Comparison of ENCODE assay signal across 28 cellular contexts in genomic region chr14:22761734-22762133, GRCh38.
"Had no signal": no experiment of that assay in that cellular context is flagged by ENCODE, and none has a peak within 500 bp of the region (broad histone marks: within the 10 kb centered on the region; RNA-seq: fewer than 3 reads in every experiment).

No MANE protein-coding gene starts in this region.

- H3K27ac Mint-ChIP-seq: stimulated activated memory B cell treated with anti-CD40 and anti-IgM and Interleukin-4, amounts not matched to agents 10 μg/mL and 1 μg/mL and 100 μg/mL, for 72 hours; stimulated activated naive B cell treated with anti-CD40 and anti-IgM and Interleukin-4, amounts not matched to agents 10 μg/mL and 1 μg/mL and 100 μg/mL, for 72 hours; stimulated activated naive CD8-positive, alpha-beta T cell treated with anti-CD3 and anti-CD28 coated beads, Interleukin-15, Interleukin-2, amounts not matched to agents 100 ng/mL and 50 ng/mL, for 24 hours; type B pancreatic cell had no signal

- H3K36me3 ChIP-seq: suprapubic skin, thoracic aorta, thyroid gland, transverse colon, upper lobe of left lung, upper lobe of right lung, uterus had no signal

- H3K27ac ChIP-seq: stomach, suprapubic skin, testis, thoracic aorta, thyroid gland, tibial artery, tibial nerve, transverse colon, upper lobe of left lung, upper lobe of right lung, uterus, vagina had no signal

- H3K27me3 ChIP-seq: stomach, suprapubic skin, testis, thyroid gland, tibial artery, tibial nerve, transverse colon, upper lobe of left lung, upper lobe of right lung, uterus, vagina had no signal

- FAIRE-seq: urothelium cell line had no signal

- DNase-seq: stimulated activated CD4-positive, alpha-beta T cell treated with anti-CD3 and anti-CD28 coated beads, Interleukin-2, amount 100 ng/mL, for 24 hours; stimulated activated CD4-positive, alpha-beta T cell treated with anti-CD3 and anti-CD28 coated beads, Interleukin-2, amount 100 ng/mL, for 48 hours; stimulated activated CD4-positive, alpha-beta T cell treated with anti-CD3 and anti-CD28 coated beads, Interleukin-4, amount 100 ng/mL, for 1 hour; stimulated activated CD4-positive, alpha-beta T cell treated with anti-CD3 and anti-CD28 coated beads, Interleukin-4, amount 100 ng/mL, for 24 hours; stimulated activated CD4-positive, alpha-beta T cell treated with anti-CD3 and anti-CD28 coated beads, Interleukin-4, amount 100 ng/mL, for 4 hours; stimulated activated CD8-positive, alpha-beta memory T cell treated with anti-CD3 and anti-CD28 coated beads, Interleukin-4, amount 100 ng/mL, for 48 hours; stimulated activated naive B cell treated with anti-CD40 and anti-IgM and Interleukin-4, amounts not matched to agents 10 μg/mL and 1 μg/mL and 100 μg/mL, for 72 hours; stimulated activated naive CD4-positive, alpha-beta T cell; stimulated activated naive CD4-positive, alpha-beta T cell treated with Interleukin-2 at 50 U/mL for 16 hours; stimulated activated naive CD8-positive, alpha-beta T cell treated with anti-CD3 and anti-CD28 coated beads, Interleukin-15, amount 100 ng/mL, for 72 hours; stimulated activated naive CD8-positive, alpha-beta T cell treated with anti-CD3 and anti-CD28 coated beads, Interleukin-15, Interleukin-2, amounts not matched to agents 100 U/mL and 50 U/mL, for 24 hours; stomach; testis; thyroid gland; transverse colon; trophoblast cell; upper lobe of left lung; upper lobe of right lung; uterus had no signal

- H3K9me3 ChIP-seq: testis, thyroid gland, uterus had no signal

- H3K9me3 Mint-ChIP-seq: stimulated activated memory B cell treated with anti-CD40 and anti-IgM and Interleukin-4, amounts not matched to agents 10 μg/mL and 1 μg/mL and 100 μg/mL, for 72 hours had no signal

- H3K4me1 ChIP-seq: uterus had no signal

- H3K27me3 Mint-ChIP-seq: stimulated activated memory B cell treated with anti-CD40 and anti-IgM and Interleukin-4, amounts not matched to agents 10 μg/mL and 1 μg/mL and 100 μg/mL, for 72 hours; stimulated activated naive B cell treated with anti-CD40 and anti-IgM and Interleukin-4, amounts not matched to agents 10 μg/mL and 1 μg/mL and 100 μg/mL, for 72 hours; stimulated activated naive CD8-positive, alpha-beta T cell treated with anti-CD3 and anti-CD28 coated beads, Interleukin-15, amount 100 ng/mL, for 72 hours; stimulated activated naive CD8-positive, alpha-beta T cell treated with anti-CD3 and anti-CD28 coated beads, Interleukin-15, Interleukin-2, amounts not matched to agents 100 ng/mL and 50 ng/mL, for 24 hours; type B pancreatic cell had no signal

- H3K4me3 Mint-ChIP-seq: stimulated activated memory B cell treated with anti-CD40 and anti-IgM and Interleukin-4, amounts not matched to agents 10 μg/mL and 1 μg/mL and 100 μg/mL, for 72 hours; stimulated activated naive B cell treated with anti-CD40 and anti-IgM and Interleukin-4, amounts not matched to agents 10 μg/mL and 1 μg/mL and 100 μg/mL, for 72 hours; stimulated activated naive CD8-positive, alpha-beta T cell treated with anti-CD3 and anti-CD28 coated beads, Interleukin-15, amount 100 ng/mL, for 72 hours; stimulated activated naive CD8-positive, alpha-beta T cell treated with anti-CD3 and anti-CD28 coated beads, Interleukin-15, Interleukin-2, amounts not matched to agents 100 ng/mL and 50 ng/mL, for 24 hours; type B pancreatic cell had no signal

- ATAC-seq: stimulated activated memory B cell treated with anti-CD40 and anti-IgM and Interleukin-4, amounts not matched to agents 10 μg/mL and 1 μg/mL and 100 μg/mL, for 72 hours; stimulated activated naive B cell treated with anti-CD40 and anti-IgM and Interleukin-4, amounts not matched to agents 10 μg/mL and 1 μg/mL and 100 μg/mL, for 72 hours; stimulated activated naive CD8-positive, alpha-beta T cell treated with anti-CD3 and anti-CD28 coated beads, Interleukin-15, amount 100 ng/mL, for 72 hours; stimulated activated naive CD8-positive, alpha-beta T cell treated with anti-CD3 and anti-CD28 coated beads, Interleukin-15, Interleukin-2, amounts not matched to agents 100 U/mL and 50 U/mL, for 24 hours; upper lobe of right lung had no signal

- H3K4me3 ChIP-seq: stomach, suprapubic skin, testis, thoracic aorta, thyroid gland, tibial artery, tibial nerve, transverse colon, upper lobe of left lung, upper lobe of right lung, uterus, vagina had no signal
